Comparison of ENCODE assay signal across 28 cellular contexts in the genomic region with DNA sequence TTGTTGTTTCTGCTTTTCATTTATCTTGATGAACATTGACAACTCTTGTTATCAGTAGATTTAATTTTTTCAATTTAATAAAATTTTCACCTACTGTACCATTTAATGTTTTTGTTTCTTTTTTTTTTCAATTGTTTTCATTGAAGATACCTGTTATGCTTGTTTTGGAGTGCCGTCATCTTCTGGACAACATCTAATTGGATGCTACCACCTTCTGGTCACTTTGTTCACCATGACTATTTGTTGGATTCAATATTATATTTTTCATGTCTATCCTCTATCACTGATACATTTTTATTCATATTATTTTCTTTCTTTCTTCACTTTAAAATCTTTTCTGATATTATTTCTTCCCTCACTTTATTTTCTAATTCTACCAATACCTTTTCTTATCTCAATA. TPM values are rescaled to one million over a fixed set of nuclear protein-coding genes. Genes with fewer than 3 reads are reported as not detected.
DNase-seq lines count a peak whose midpoint lies in the region; ATAC-seq and TF ChIP-seq lines count a peak whose summit lies in the region.
"Had no signal": no experiment of that assay in that cellular context is flagged by ENCODE, and none has a peak within 500 bp of the region (broad histone marks: within the 10 kb centered on the region; RNA-seq: fewer than 3 reads in every experiment).

No MANE protein-coding gene starts in this region.

- TF ChIP-seq CTCF in LNCAP (IDR thresholded peaks at IDR 0.05) (peak; percentile 42; the same call in 1 of the 2 replicates), RWPE2 (IDR thresholded peaks at IDR 0.05; ENCODE audit: poor library complexity, severe bottlenecking) (peak; percentile 72), foreskin keratinocyte (conservative IDR thresholded peaks at IDR 0.05) (peak; percentile 67), endodermal cell (conservative IDR thresholded peaks at IDR 0.05) (no peak)

- H3K4me1 ChIP-seq in RWPE2 (ENCODE audit: insufficient read depth, poor library complexity, severe bottlenecking) (no peaks in the 10 kb centered on the region), foreskin keratinocyte (no peaks in the 10 kb centered on the region), endodermal cell (ENCODE audit: control insufficient read depth, insufficient read depth, low read length) (no peaks in the 10 kb centered on the region)
- H3K4me1 ChIP-seq: neural progenitor cell, parathyroid adenoma, tibial artery had no signal

- H3K27me3 Mint-ChIP-seq in endodermal cell (ENCODE audit: insufficient read depth) = no peaks in the 10 kb centered on the region

- ATAC-seq in RWPE2 (ENCODE audit: low read depth) (peak; percentile 49; the same call in 1 of the 3 replicates), foreskin keratinocyte (peak; percentile 57), HG03565 (IDR thresholded peaks at IDR 0.05; ENCODE audit: unreplicated experiment) (no peak)
- ATAC-seq: HCT116, Right ventricle myocardium inferior had no signal

- H3K4me3 Mint-ChIP-seq in endodermal cell = no peak overlapping the region
- H3K4me3 Mint-ChIP-seq: activated CD4-positive, alpha-beta T cell treated with anti-CD3 and anti-CD28 coated beads, Interleukin-2, amount 10 ng/mL, durations not matched to agents 24 days and 14 days; activated T-cell treated with anti-CD3 and anti-CD28 coated beads, Interleukin-2, amount 50 U/mL, for 24 hours; neural progenitor cell had no signal

- H3K9me3 Mint-ChIP-seq in endodermal cell = peaks cover 23% of the 10 kb centered on the region
- H3K9me3 Mint-ChIP-seq: activated T-cell treated with anti-CD3 and anti-CD28 coated beads, Interleukin-2, amount 50 U/mL, for 24 hours had no signal

- H3K4me3 ChIP-seq in RWPE2 (ENCODE audit: severe bottlenecking) (no peak overlapping the region), endodermal cell (ENCODE audit: low read length) (no peak overlapping the region)
- H3K4me3 ChIP-seq: neural progenitor cell, smooth muscle cell, tibial artery had no signal

- 70% methylated on average over 1 of the region's 1 CpG; no CpG with 5 or more reads in 1 of the 2 experiments for WGBS in endodermal cell (ENCODE audit: insufficient coverage in 1 of 2, insufficient read length in 1 of 2), 2 experiments

- H3K9me3 ChIP-seq in RWPE2 (ENCODE audit: severe bottlenecking) (no peaks in the 10 kb centered on the region), endodermal cell (ENCODE audit: control insufficient read depth, low read length) (no peaks in the 10 kb centered on the region)
- H3K9me3 ChIP-seq: tibial artery had no signal

- H3K27me3 ChIP-seq in RWPE2 (ENCODE audit: insufficient read depth, poor library complexity, severe bottlenecking) (peaks cover 13% of the 10 kb centered on the region), foreskin keratinocyte (no peaks in the 10 kb centered on the region), endodermal cell (ENCODE audit: control insufficient read depth, insufficient read depth, low read length, poor library complexity, severe bottlenecking) (no peaks in the 10 kb centered on the region)
- H3K27me3 ChIP-seq: neural progenitor cell, tibial artery had no signal

- H3K36me3 ChIP-seq in RWPE2 (ENCODE audit: low read depth) = no peaks in the 10 kb centered on the region
- H3K36me3 ChIP-seq in endodermal cell (ENCODE audit: control insufficient read depth, insufficient read depth, low read length) = no peaks in the 10 kb centered on the region
- H3K36me3 ChIP-seq: neural progenitor cell, tibial artery had no signal

- H3K27ac ChIP-seq in RWPE2 (ENCODE audit: poor library complexity, severe bottlenecking) = no peak overlapping the region
- H3K27ac ChIP-seq in foreskin keratinocyte = no peak overlapping the region
- no peak overlapping the region for H3K27ac ChIP-seq in endodermal cell (ENCODE audit: low read depth, low read length)
- H3K27ac ChIP-seq: neural progenitor cell, parathyroid adenoma, tibial artery had no signal

- H3K9ac ChIP-seq in endodermal cell (ENCODE audit: extremely low read depth, low read length, poor library complexity, severe bottlenecking) = no peak overlapping the region
- H3K9ac ChIP-seq: neural progenitor cell, parathyroid adenoma had no signal

- H3K27ac Mint-ChIP-seq in endodermal cell = no peak overlapping the region
- H3K27ac Mint-ChIP-seq: activated CD4-positive, alpha-beta T cell treated with anti-CD3 and anti-CD28 coated beads, Interleukin-2, amount 10 ng/mL, durations not matched to agents 24 days and 14 days; activated T-cell treated with anti-CD3 and anti-CD28 coated beads, Interleukin-2, amount 50 U/mL, for 24 hours; neural progenitor cell had no signal

- no peaks in the 10 kb centered on the region for H3K4me1 Mint-ChIP-seq in endodermal cell
- H3K4me1 Mint-ChIP-seq: activated CD4-positive, alpha-beta T cell treated with anti-CD3 and anti-CD28 coated beads, Interleukin-2, amount 10 ng/mL, durations not matched to agents 24 days and 14 days; neural progenitor cell had no signal

- DNase-seq in NCI-H446 treated with DMSO at 0.1 percent for 48 hours (lab: John Stamatoyannopoulos, UW) (peak; percentile 2), NCI-H446 (lab: John Stamatoyannopoulos, UW) (no peak), RWPE2 (ENCODE audit: low spot score) (no peak), foreskin keratinocyte (peak in 1 of 2 donors; percentile 22), endodermal cell (no peak), NCI-H2029 treated with DMSO at 0.1 percent for 48 hours (lab: John Stamatoyannopoulos, UW) (no peak)
- DNase-seq: activated CD4-positive, alpha-beta T cell treated with anti-CD3 and anti-CD28 coated beads, Interleukin-2, amount 10 ng/mL, durations not matched to agents 24 days and 14 days; activated gamma-delta T cell treated with Interleukin-2 at 50 U/mL for 16 hours; activated T-cell treated with anti-CD3 and anti-CD28 coated beads, Interleukin-2, amount 50 U/mL, for 24 hours; AML-193; central memory CD4-positive, alpha-beta T cell; GF-D8; glutamatergic neuron; KBM-7; NCI-H2171 treated with DMSO at 0.1 percent for 48 hours; NCI-H524 treated with DMSO at 0.1 percent for 48 hours; stimulated activated CD4-positive, alpha-beta T cell treated with anti-CD3 and anti-CD28 coated beads, Interleukin-2, amount 100 ng/mL, for 24 hours; T-helper 9 cell; tibial artery had no signal

- no peaks in the 10 kb centered on the region for H3K36me3 Mint-ChIP-seq in endodermal cell (ENCODE audit: low read depth)
- H3K36me3 Mint-ChIP-seq: neural progenitor cell had no signal

RNA-seq across cellular contexts. Expression of a gene that starts 14.0 kb away (rescaled TPM):
- total RNA-seq in foreskin keratinocyte (not detected in 2 replicates), endodermal cell (not detected)
- not detected in 2 replicates for polyA plus RNA-seq in foreskin keratinocyte
- not detected for polyA plus RNA-seq in endodermal cell (2013, experiment 1 of 2)
- not detected for polyA plus RNA-seq in endodermal cell (2013, experiment 2 of 2)
- total RNA-seq: activated CD4-positive, alpha-beta T cell treated with anti-CD3 and anti-CD28 coated beads, Interleukin-2, amount 10 ng/mL, durations not matched to agents 24 days and 14 days; activated CD8-positive, alpha-beta memory T cell treated with anti-CD3 and anti-CD28 coated beads for 36 hours; astrocyte; Right ventricle myocardium inferior; smooth muscle cell had no signal
- polyA plus RNA-seq: smooth muscle cell had no signal

RNA-seq across cellular contexts. Expression of a gene that starts 14.4 kb away (rescaled TPM):
- total RNA-seq in foreskin keratinocyte (not detected in 2 replicates), endodermal cell (not detected)
- polyA plus RNA-seq in foreskin keratinocyte = not detected in 2 replicates
- not detected for polyA plus RNA-seq in endodermal cell (2013, experiment 1 of 2)
- polyA plus RNA-seq in endodermal cell (2013, experiment 2 of 2) = not detected
- total RNA-seq: activated CD4-positive, alpha-beta T cell treated with anti-CD3 and anti-CD28 coated beads, Interleukin-2, amount 10 ng/mL, durations not matched to agents 24 days and 14 days; activated CD8-positive, alpha-beta memory T cell treated with anti-CD3 and anti-CD28 coated beads for 36 hours; astrocyte; Right ventricle myocardium inferior; smooth muscle cell had no signal
- polyA plus RNA-seq: smooth muscle cell had no signal

RNA-seq across cellular contexts. Expression of a gene that starts 22.2 kb away (rescaled TPM):
- not detected in 2 replicates for total RNA-seq in foreskin keratinocyte
- not detected in 2 replicates for polyA plus RNA-seq in foreskin keratinocyte
- not detected for total RNA-seq in endodermal cell
- polyA plus RNA-seq in endodermal cell (2013, experiment 1 of 2) = not detected
- not detected for polyA plus RNA-seq in endodermal cell (2013, experiment 2 of 2)
- total RNA-seq: activated CD4-positive, alpha-beta T cell treated with anti-CD3 and anti-CD28 coated beads, Interleukin-2, amount 10 ng/mL, durations not matched to agents 24 days and 14 days; activated CD8-positive, alpha-beta memory T cell treated with anti-CD3 and anti-CD28 coated beads for 36 hours; astrocyte; Right ventricle myocardium inferior; smooth muscle cell had no signal
- polyA plus RNA-seq: smooth muscle cell had no signal
